In genomic region chr20:50597406-50597969, GRCh38 we compare ENCODE assay signal across 31 cellular contexts.
"Had no signal": no experiment of that assay in that cellular context is flagged by ENCODE, and none has a peak within 500 bp of the region (broad histone marks: within the 10 kb centered on the region; RNA-seq: fewer than 3 reads in every experiment).

No MANE protein-coding gene starts in this region.

- H3K27ac ChIP-seq: colonic mucosa, gastrocnemius medialis, left ventricle myocardium inferior, neutrophil, ovary, testis, transverse colon, uterus, WERI-Rb-1 had no signal

- H3K27ac Mint-ChIP-seq: activated T-helper 2 cell treated with anti-CD3 and anti-CD28 coated beads, Interferon-gamma antibody, Interleukin-2, Interleukin-4, amounts not matched to agents 10 μg/mL and 5 μg/mL and 100 μg/mL, durations not matched to agents 14 hours and 24 hours and 36 hours; nephron; T-helper 17 cell had no signal

- H3K9me3 Mint-ChIP-seq: activated naive CD4-positive, alpha-beta T cell treated with anti-CD3 and anti-CD28 coated beads, Interleukin-2, amount 50 U/mL, for 72 hours; activated T-helper 2 cell treated with anti-CD3 and anti-CD28 coated beads, Interferon-gamma antibody, Interleukin-2, Interleukin-4, amounts not matched to agents 10 μg/mL and 5 μg/mL and 100 μg/mL, durations not matched to agents 14 hours and 24 hours and 36 hours; nephron had no signal

- ATAC-seq: activated CD4-positive, CD25-positive, alpha-beta regulatory T cell treated with anti-CD3 and anti-CD28 coated beads, Interleukin-2, amount 50 U/mL, for 24 hours; gastrocnemius medialis; T-helper 17 cell had no signal

- H3K4me3 Mint-ChIP-seq: nephron, T-helper 17 cell had no signal

- H3K4me3 ChIP-seq: colonic mucosa, gastrocnemius medialis, left ventricle myocardium inferior, ovary, smooth muscle cell, testis, transverse colon, uterus had no signal

- H3K9me3 ChIP-seq: colonic mucosa, gastrocnemius medialis, left ventricle myocardium inferior, neutrophil, ovary, testis, transverse colon, uterus had no signal

- H3K36me3 ChIP-seq: colonic mucosa, gastrocnemius medialis, left ventricle myocardium inferior, ovary, transverse colon, uterus, WERI-Rb-1 had no signal

- H3K36me3 Mint-ChIP-seq: activated naive CD4-positive, alpha-beta T cell treated with anti-CD3 and anti-CD28 coated beads, Interleukin-2, amount 50 U/mL, for 72 hours had no signal

- DNase-seq: activated CD4-positive, alpha-beta T cell treated with anti-CD3 and anti-CD28 coated beads for 48 hours; activated CD4-positive, alpha-beta T cell treated with anti-CD3 and anti-CD28 coated beads, Interleukin-2, amount 50 U/mL, for 48 hours; activated CD8-positive, alpha-beta memory T cell treated with anti-CD3 and anti-CD28 coated beads for 24 hours; anterior cingulate cortex; cerebellar nuclear complex; colonic mucosa; effector CD8-positive, alpha-beta T cell; erythroblast; gastrocnemius medialis; glutamatergic neuron; left ventricle myocardium inferior; ovary; retina; stimulated activated CD4-positive, alpha-beta T cell treated with anti-CD3 and anti-CD28 coated beads, Interleukin-1b, Interleukin-23, amount 100 ng/mL, for 48 hours; stimulated activated CD4-positive, alpha-beta T cell treated with anti-CD3 and anti-CD28 coated beads, Interleukin-4, amount 100 ng/mL, for 4 hours; stimulated activated CD8-positive, alpha-beta memory T cell treated with anti-CD3 and anti-CD28 coated beads, Interleukin-4, amount 100 ng/mL, for 48 hours; stimulated activated naive CD4-positive, alpha-beta T cell treated with Interleukin-2 at 50 U/mL for 16 hours; T-helper 17 cell; T1000; testis; transverse colon; uterus; WERI-Rb-1 had no signal

- FAIRE-seq: bronchial epithelial cell, islet of Langerhans had no signal

- H3K27me3 ChIP-seq: colonic mucosa, ovary, testis, uterus had no signal
